ENCODE assay signal across 27 cellular contexts in genomic region chr9:131923766-131924165, GRCh38.
"Had no signal": no experiment of that assay in that cellular context is flagged by ENCODE, and none has a peak within 500 bp of the region (broad histone marks: within the 10 kb centered on the region; RNA-seq: fewer than 3 reads in every experiment).

No MANE protein-coding gene starts in this region.

- H3K9me3 Mint-ChIP-seq: activated CD8-positive, alpha-beta T cell treated with anti-CD3 and anti-CD28 coated beads for 36 hours; activated naive CD4-positive, alpha-beta T cell treated with anti-CD3 and anti-CD28 coated beads, Interleukin-2, amount 10 ng/mL, durations not matched to agents 7 days and 5 days; activated naive CD8-positive, alpha-beta T cell treated with anti-CD3 and anti-CD28 coated beads for 36 hours; activated T-cell treated with anti-CD3 and anti-CD28 coated beads, Interleukin-2, amount 50 U/mL, for 72 hours; activated T-helper 2 cell treated with anti-CD3 and anti-CD28 coated beads, Interferon-gamma antibody, Interleukin-2, Interleukin-4, amounts not matched to agents 10 μg/mL and 5 μg/mL and 100 μg/mL, durations not matched to agents 14 hours and 24 hours and 36 hours; central memory CD8-positive, alpha-beta T cell; T-helper 1 cell treated with Interleukin-12 subunit alpha and Interleukin-12 subunit beta and Interleukin-4 antibody, amounts not matched to agents 30 μg/mL and 1 μg/mL, for 36 hours had no signal

- H3K36me3 ChIP-seq: MG63, SJCRH30 had no signal

- DNase-seq: activated CD4-positive, alpha-beta T cell treated with anti-CD3 and anti-CD28 coated beads for 4 hours; activated CD8-positive, alpha-beta memory T cell treated with anti-CD3 and anti-CD28 coated beads, Interleukin-2, amount 50 U/mL, for 4 hours; activated CD8-positive, alpha-beta T cell treated with anti-CD3 and anti-CD28 coated beads for 36 hours; activated gamma-delta T cell treated with Interleukin-2 at 50 U/mL for 16 hours; activated naive CD4-positive, alpha-beta T cell treated with anti-CD3 and anti-CD28 coated beads, Interleukin-2, amount 10 ng/mL, durations not matched to agents 7 days and 5 days; activated naive CD8-positive, alpha-beta T cell treated with anti-CD3 and anti-CD28 coated beads for 36 hours; activated T-cell treated with anti-CD3 and anti-CD28 coated beads, Interleukin-2, amount 50 U/mL, for 72 hours; MG63; NCI-H1092 treated with DMSO at 0.1 percent for 48 hours; NCI-H1417 treated with DMSO at 0.1 percent for 48 hours; NCI-H1694; NCI-H2029; NCI-H2107; NCI-H2171 treated with DMSO at 0.1 percent for 48 hours; NCI-H226; NCI-H510A; NCI-H526 treated with DMSO at 0.1 percent for 48 hours; NCI-H82; Right ventricle myocardium superior; SJCRH30 had no signal

- ATAC-seq: activated CD4-positive, CD25-positive, alpha-beta regulatory T cell treated with anti-CD3 and anti-CD28 coated beads, Interleukin-2, amount 50 U/mL, for 24 hours; activated CD8-positive, alpha-beta T cell treated with anti-CD3 and anti-CD28 coated beads for 36 hours; activated T-cell treated with anti-CD3 and anti-CD28 coated beads, Interleukin-2, amount 50 U/mL, for 72 hours; Panc1 had no signal

- H3K27me3 ChIP-seq: MG63, SJCRH30 had no signal

- H3K4me1 Mint-ChIP-seq: activated naive CD4-positive, alpha-beta T cell treated with anti-CD3 and anti-CD28 coated beads, Interleukin-2, amount 10 ng/mL, durations not matched to agents 7 days and 5 days had no signal

- H3K4me3 ChIP-seq: MG63, SJCRH30 had no signal

- H3K4me1 ChIP-seq: SJCRH30 had no signal

- H3K9me3 ChIP-seq: MG63, SJCRH30 had no signal

- H3K27ac ChIP-seq: KMS-11, RWPE1, SJCRH30 had no signal

- H3K27me3 Mint-ChIP-seq: activated CD8-positive, alpha-beta T cell treated with anti-CD3 and anti-CD28 coated beads for 36 hours; activated naive CD4-positive, alpha-beta T cell treated with anti-CD3 and anti-CD28 coated beads, Interleukin-2, amount 10 ng/mL, durations not matched to agents 7 days and 5 days; activated naive CD8-positive, alpha-beta T cell treated with anti-CD3 and anti-CD28 coated beads for 36 hours; central memory CD8-positive, alpha-beta T cell had no signal

- H3K4me3 Mint-ChIP-seq: activated CD8-positive, alpha-beta T cell treated with anti-CD3 and anti-CD28 coated beads for 36 hours; activated naive CD4-positive, alpha-beta T cell treated with anti-CD3 and anti-CD28 coated beads, Interleukin-2, amount 10 ng/mL, durations not matched to agents 7 days and 5 days; activated naive CD8-positive, alpha-beta T cell treated with anti-CD3 and anti-CD28 coated beads for 36 hours; activated T-cell treated with anti-CD3 and anti-CD28 coated beads, Interleukin-2, amount 50 U/mL, for 72 hours; central memory CD8-positive, alpha-beta T cell; T-helper 1 cell treated with Interleukin-12 subunit alpha and Interleukin-12 subunit beta and Interleukin-4 antibody, amounts not matched to agents 30 μg/mL and 1 μg/mL, for 36 hours had no signal

- H3K27ac Mint-ChIP-seq: activated CD8-positive, alpha-beta T cell treated with anti-CD3 and anti-CD28 coated beads for 36 hours; activated naive CD4-positive, alpha-beta T cell treated with anti-CD3 and anti-CD28 coated beads, Interleukin-2, amount 10 ng/mL, durations not matched to agents 7 days and 5 days; activated naive CD8-positive, alpha-beta T cell treated with anti-CD3 and anti-CD28 coated beads for 36 hours; activated T-cell treated with anti-CD3 and anti-CD28 coated beads, Interleukin-2, amount 50 U/mL, for 72 hours; activated T-helper 2 cell treated with anti-CD3 and anti-CD28 coated beads, Interferon-gamma antibody, Interleukin-2, Interleukin-4, amounts not matched to agents 10 μg/mL and 5 μg/mL and 100 μg/mL, durations not matched to agents 14 hours and 24 hours and 36 hours; T-helper 1 cell treated with Interleukin-12 subunit alpha and Interleukin-12 subunit beta and Interleukin-4 antibody, amounts not matched to agents 30 μg/mL and 1 μg/mL, for 36 hours had no signal
